In genomic region chr3:37418357-37418756, GRCh38 we compare ENCODE assay signal across 29 cellular contexts.
"Had no signal": no experiment of that assay in that cellular context is flagged by ENCODE, and none has a peak within 500 bp of the region (broad histone marks: within the 10 kb centered on the region; RNA-seq: fewer than 3 reads in every experiment).

No MANE protein-coding gene starts in this region.

- H3K27ac Mint-ChIP-seq: stimulated activated effector memory CD8-positive, alpha-beta T cell treated with anti-CD3 and anti-CD28 coated beads, Interleukin-12 subunit alpha, Interleukin-12 subunit beta, amount 100 ng/mL, for 72 hours; stimulated activated memory B cell treated with anti-CD40 and anti-IgM and Interleukin-4, amounts not matched to agents 10 μg/mL and 1 μg/mL and 100 μg/mL, for 72 hours; stimulated activated naive B cell treated with anti-CD40 and anti-IgM and Interleukin-4, amounts not matched to agents 10 μg/mL and 1 μg/mL and 100 μg/mL, for 72 hours; stimulated activated naive CD8-positive, alpha-beta T cell treated with anti-CD3 and anti-CD28 coated beads, Interleukin-15, amount 100 ng/mL, for 72 hours; stimulated activated naive CD8-positive, alpha-beta T cell treated with anti-CD3 and anti-CD28 coated beads, Interleukin-15, Interleukin-2, amounts not matched to agents 100 ng/mL and 50 ng/mL, for 24 hours; type B pancreatic cell had no signal

- H3K4me1 Mint-ChIP-seq: stimulated activated effector memory CD8-positive, alpha-beta T cell treated with anti-CD3 and anti-CD28 coated beads, Interleukin-12 subunit alpha, Interleukin-12 subunit beta, amount 100 ng/mL, for 72 hours; stimulated activated memory B cell treated with anti-CD40 and anti-IgM and Interleukin-4, amounts not matched to agents 10 μg/mL and 1 μg/mL and 100 μg/mL, for 72 hours; stimulated activated naive B cell treated with anti-CD40 and anti-IgM and Interleukin-4, amounts not matched to agents 10 μg/mL and 1 μg/mL and 100 μg/mL, for 72 hours; stimulated activated naive CD8-positive, alpha-beta T cell treated with anti-CD3 and anti-CD28 coated beads, Interleukin-15, amount 100 ng/mL, for 72 hours had no signal

- ATAC-seq: stimulated activated effector memory CD8-positive, alpha-beta T cell treated with anti-CD3 and anti-CD28 coated beads, Interleukin-12 subunit alpha, Interleukin-12 subunit beta, amount 100 ng/mL, for 72 hours; stimulated activated memory B cell treated with anti-CD40 and anti-IgM and Interleukin-4, amounts not matched to agents 10 μg/mL and 1 μg/mL and 100 μg/mL, for 72 hours; stimulated activated naive B cell treated with anti-CD40 and anti-IgM and Interleukin-4, amounts not matched to agents 10 μg/mL and 1 μg/mL and 100 μg/mL, for 72 hours; stimulated activated naive CD8-positive, alpha-beta T cell treated with anti-CD3 and anti-CD28 coated beads, Interleukin-15, amount 100 ng/mL, for 72 hours; stimulated activated naive CD8-positive, alpha-beta T cell treated with anti-CD3 and anti-CD28 coated beads, Interleukin-15, Interleukin-2, amounts not matched to agents 100 U/mL and 50 U/mL, for 24 hours; upper lobe of right lung had no signal

- DNase-seq: stimulated activated CD4-positive, alpha-beta T cell treated with anti-CD3 and anti-CD28 coated beads, Interleukin-2, amount 100 ng/mL, for 48 hours; stimulated activated CD4-positive, alpha-beta T cell treated with anti-CD3 and anti-CD28 coated beads, Interleukin-4, amount 100 ng/mL, for 1 hour; stimulated activated CD4-positive, alpha-beta T cell treated with anti-CD3 and anti-CD28 coated beads, Interleukin-4, amount 100 ng/mL, for 24 hours; stimulated activated CD4-positive, alpha-beta T cell treated with anti-CD3 and anti-CD28 coated beads, Interleukin-4, amount 100 ng/mL, for 4 hours; stimulated activated CD8-positive, alpha-beta memory T cell treated with anti-CD3 and anti-CD28 coated beads, Interleukin-4, amount 100 ng/mL, for 48 hours; stimulated activated naive B cell treated with anti-CD40 and anti-IgM and Interleukin-4, amounts not matched to agents 10 μg/mL and 1 μg/mL and 100 μg/mL, for 72 hours; stimulated activated naive CD4-positive, alpha-beta T cell; stimulated activated naive CD4-positive, alpha-beta T cell treated with Interleukin-2 at 50 U/mL for 16 hours; stimulated activated naive CD8-positive, alpha-beta T cell treated with anti-CD3 and anti-CD28 coated beads, Interleukin-15, amount 100 ng/mL, for 72 hours; stimulated activated naive CD8-positive, alpha-beta T cell treated with anti-CD3 and anti-CD28 coated beads, Interleukin-15, Interleukin-2, amounts not matched to agents 100 U/mL and 50 U/mL, for 24 hours; stomach; substantia nigra; testis; thyroid gland; tibial artery; transverse colon; trophoblast cell; upper lobe of left lung; upper lobe of right lung; uterus had no signal

- FAIRE-seq: urothelium cell line had no signal

- H3K4me3 Mint-ChIP-seq: stimulated activated effector memory CD8-positive, alpha-beta T cell treated with anti-CD3 and anti-CD28 coated beads, Interleukin-12 subunit alpha, Interleukin-12 subunit beta, amount 100 ng/mL, for 72 hours; stimulated activated memory B cell treated with anti-CD40 and anti-IgM and Interleukin-4, amounts not matched to agents 10 μg/mL and 1 μg/mL and 100 μg/mL, for 72 hours; stimulated activated naive B cell treated with anti-CD40 and anti-IgM and Interleukin-4, amounts not matched to agents 10 μg/mL and 1 μg/mL and 100 μg/mL, for 72 hours; stimulated activated naive CD8-positive, alpha-beta T cell treated with anti-CD3 and anti-CD28 coated beads, Interleukin-15, amount 100 ng/mL, for 72 hours; stimulated activated naive CD8-positive, alpha-beta T cell treated with anti-CD3 and anti-CD28 coated beads, Interleukin-15, Interleukin-2, amounts not matched to agents 100 ng/mL and 50 ng/mL, for 24 hours; type B pancreatic cell had no signal

- H3K27me3 ChIP-seq: stomach, suprapubic skin, testis, thyroid gland, tibial artery, tibial nerve, transverse colon, upper lobe of left lung, upper lobe of right lung, uterus, vagina had no signal

- H3K36me3 ChIP-seq: uterus had no signal

- H3K9me3 ChIP-seq: suprapubic skin, testis, thoracic aorta, thyroid gland, upper lobe of right lung had no signal

- H3K4me3 ChIP-seq: stomach, suprapubic skin, testis, thoracic aorta, thyroid gland, tibial artery, tibial nerve, transverse colon, upper lobe of left lung, upper lobe of right lung, uterus, vagina had no signal

- H3K4me1 ChIP-seq: stomach, suprapubic skin, testis, thyroid gland, tibial artery, tibial nerve, transverse colon, upper lobe of left lung, upper lobe of right lung, uterus, vagina had no signal

- H3K27me3 Mint-ChIP-seq: stimulated activated memory B cell treated with anti-CD40 and anti-IgM and Interleukin-4, amounts not matched to agents 10 μg/mL and 1 μg/mL and 100 μg/mL, for 72 hours; stimulated activated naive B cell treated with anti-CD40 and anti-IgM and Interleukin-4, amounts not matched to agents 10 μg/mL and 1 μg/mL and 100 μg/mL, for 72 hours; stimulated activated naive CD8-positive, alpha-beta T cell treated with anti-CD3 and anti-CD28 coated beads, Interleukin-15, amount 100 ng/mL, for 72 hours; stimulated activated naive CD8-positive, alpha-beta T cell treated with anti-CD3 and anti-CD28 coated beads, Interleukin-15, Interleukin-2, amounts not matched to agents 100 ng/mL and 50 ng/mL, for 24 hours; type B pancreatic cell had no signal

- H3K27ac ChIP-seq: stomach, suprapubic skin, testis, thoracic aorta, thyroid gland, tibial artery, tibial nerve, transverse colon, upper lobe of left lung, upper lobe of right lung, uterus, vagina had no signal
